ENCODE assay signal across 24 cellular contexts in genomic region chr7:147311332-147311731, GRCh38.
"Had no signal": no experiment of that assay in that cellular context is flagged by ENCODE, and none has a peak within 500 bp of the region (broad histone marks: within the 10 kb centered on the region; RNA-seq: fewer than 3 reads in every experiment).

No MANE protein-coding gene starts in this region.

- H3K36me3 ChIP-seq: ascending aorta, brain microvascular endothelial cell, esophagus squamous epithelium, gastroesophageal sphincter, heart left ventricle, ovary, right atrium auricular region, spleen, tibial artery had no signal

- H3K4me1 ChIP-seq: ascending aorta, esophagus squamous epithelium, gastroesophageal sphincter, heart left ventricle, psoas muscle, right atrium auricular region, spleen, tibial artery had no signal

- DNase-seq: activated CD4-positive, alpha-beta T cell treated with anti-CD3 and anti-CD28 coated beads for 1 hour; activated CD4-positive, alpha-beta T cell treated with anti-CD3 and anti-CD28 coated beads, Interleukin-2, amount 50 U/mL, for 1 hour; activated CD8-positive, alpha-beta T cell treated with anti-CD3 and anti-CD28 coated beads, Interleukin-2, amount 10 ng/mL, durations not matched to agents 7 days and 5 days; activated T-cell treated with anti-CD3 and anti-CD28 coated beads, Interleukin-2, amount 50 U/mL, for 1 hour; brain microvascular endothelial cell; caudate nucleus; esophagus squamous epithelium; heart left ventricle; left colon; ovary; psoas muscle; spleen; stimulated activated CD4-positive, alpha-beta T cell treated with anti-CD3 and anti-CD28 coated beads, Interleukin-4, amount 100 ng/mL, for 1 hour; stimulated activated naive CD4-positive, alpha-beta T cell treated with Interleukin-2 at 50 U/mL for 16 hours; substantia nigra; T-helper 2 cell; tibial artery had no signal

- H3K4me1 Mint-ChIP-seq: memory B cell had no signal

- ATAC-seq: activated CD8-positive, alpha-beta T cell treated with anti-CD3 and anti-CD28 coated beads, Interleukin-2, amount 10 ng/mL, durations not matched to agents 7 days and 5 days; activated naive CD4-positive, alpha-beta T cell treated with anti-CD3 and anti-CD28 coated beads, Interleukin-2, amount 50 U/mL, for 72 hours; gastroesophageal sphincter; left colon; psoas muscle had no signal

- FAIRE-seq: keratinocyte had no signal

- H3K9me3 ChIP-seq: ascending aorta, esophagus squamous epithelium, gastroesophageal sphincter, heart left ventricle, ovary, psoas muscle, right atrium auricular region, tibial artery had no signal

- H3K27me3 ChIP-seq: ascending aorta, brain microvascular endothelial cell, esophagus squamous epithelium, gastroesophageal sphincter, heart left ventricle, ovary, right atrium auricular region, spleen, tibial artery had no signal

- H3K27ac Mint-ChIP-seq: activated CD8-positive, alpha-beta T cell treated with anti-CD3 and anti-CD28 coated beads, Interleukin-2, amount 10 ng/mL, durations not matched to agents 7 days and 5 days; activated naive CD4-positive, alpha-beta T cell treated with anti-CD3 and anti-CD28 coated beads, Interleukin-2, amount 50 U/mL, for 72 hours; memory B cell had no signal

- H3K4me3 Mint-ChIP-seq: activated CD8-positive, alpha-beta T cell treated with anti-CD3 and anti-CD28 coated beads, Interleukin-2, amount 10 ng/mL, durations not matched to agents 7 days and 5 days; memory B cell; neural crest cell had no signal

- H3K36me3 Mint-ChIP-seq: activated naive CD4-positive, alpha-beta T cell treated with anti-CD3 and anti-CD28 coated beads, Interleukin-2, amount 50 U/mL, for 72 hours; memory B cell had no signal

- H3K4me3 ChIP-seq: ascending aorta, esophagus squamous epithelium, gastroesophageal sphincter, heart left ventricle, ovary, psoas muscle, right atrium auricular region, spleen, tibial artery had no signal

- H3K27ac ChIP-seq: ascending aorta, brain microvascular endothelial cell, esophagus squamous epithelium, gastroesophageal sphincter, heart left ventricle, ovary, psoas muscle, right atrium auricular region, spleen, tibial artery had no signal

- H3K27me3 Mint-ChIP-seq: memory B cell had no signal
